In the genomic region with DNA sequence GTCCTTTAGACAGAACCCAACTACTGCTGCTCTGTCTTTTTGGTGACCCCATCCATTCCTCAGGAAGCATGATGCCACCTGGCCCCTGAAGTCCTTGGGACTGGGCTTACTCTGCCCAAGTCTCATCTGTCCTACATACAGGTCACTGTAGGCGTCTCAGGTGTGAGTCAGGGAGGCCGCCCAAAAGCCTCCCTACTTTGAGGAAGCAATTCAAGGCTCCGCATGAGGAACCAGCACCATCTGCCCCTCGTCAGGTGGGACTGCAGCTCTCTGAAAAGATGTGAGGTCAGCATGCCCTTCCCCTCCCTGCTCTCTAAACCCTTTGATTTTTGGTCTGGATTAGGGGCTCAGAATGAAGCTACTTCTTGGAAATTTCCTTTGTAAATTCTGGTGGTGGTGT, we compare ENCODE assay signal across 8 cellular contexts.
DNase-seq lines count a peak whose midpoint lies in the region; ATAC-seq, FAIRE-seq and TF ChIP-seq lines count a peak whose summit lies in the region.

No MANE protein-coding gene starts in this region.

- no peaks in the 10 kb centered on the region for H3K9me3 ChIP-seq in kidney (ENCODE audit: control insufficient read depth in 1 of 2, low read length in 2 of 2)
- H3K9me3 ChIP-seq in left lung: no peaks in the 10 kb centered on the region

- no peak overlapping the region for H3K27ac ChIP-seq in kidney (ENCODE audit: low read depth in 2 of 2, low read length in 2 of 2)
- no peak overlapping the region for H3K27ac ChIP-seq in left lung

- H3K27me3 ChIP-seq in GM06990 (replicated peaks; ENCODE audit: control insufficient read depth, insufficient read depth, low read length): no peaks in the 10 kb centered on the region
- no peaks in the 10 kb centered on the region for H3K27me3 ChIP-seq in left lung

- no peak for FAIRE-seq in kidney (lab: Jason Lieb, UNC)

- TF ChIP-seq CTCF in GM06990 (IDR thresholded peaks at IDR 0.05; ENCODE audit: insufficient read depth, low read length, poor library complexity, severe bottlenecking) (peak; percentile 83), kidney (IDR thresholded peaks at IDR 0.05; ENCODE audit: borderline replicate concordance, extremely low read depth, insufficient read depth) (no peak), left lung (IDR thresholded peaks at IDR 0.05) (no peak)

- ATAC-seq in GM21381 (IDR thresholded peaks at IDR 0.05; ENCODE audit: unreplicated experiment) (peak; percentile 86), GM21737 (IDR thresholded peaks at IDR 0.05; ENCODE audit: unreplicated experiment) (no peak), left lung (no peak)

- H3K4me1 ChIP-seq in kidney (ENCODE audit: control insufficient read depth in 1 of 2, insufficient read depth in 1 of 2, low read depth in 1 of 2, low read length in 2 of 2): no peaks in the 10 kb centered on the region
- H3K4me1 ChIP-seq in left lung: no peaks in the 10 kb centered on the region

- H3K36me3 ChIP-seq in GM06990 (ENCODE audit: control insufficient read depth, insufficient read depth, low read length): no peaks in the 10 kb centered on the region
- H3K36me3 ChIP-seq in kidney (ENCODE audit: control insufficient read depth in 1 of 2, insufficient read depth in 2 of 2, low read length in 2 of 2): no peaks in the 10 kb centered on the region
- H3K36me3 ChIP-seq in left lung: no peaks in the 10 kb centered on the region

- H3K4me3 ChIP-seq in GM06990 (replicated peaks; ENCODE audit: low read depth, low read length): no peak overlapping the region
- H3K4me3 ChIP-seq in Jurkat, Clone E6-1 (ENCODE audit: low read length): no peak overlapping the region
- H3K4me3 ChIP-seq in kidney (ENCODE audit: low read length in 2 of 2): no peak overlapping the region
- H3K4me3 ChIP-seq in left lung: no peak overlapping the region

- DNase-seq in GM06990 (ENCODE audit: extremely low read depth, insufficient read length): no peak
- DNase-seq in Jurkat, Clone E6-1 (ENCODE audit: low read depth, low spot score): peak; percentile 8
- DNase-seq in ecto neural progenitor cell (ENCODE audit: low spot score): peak; percentile 45
- DNase-seq in kidney: no peak
- DNase-seq in NCI-H1105 (lab: John Stamatoyannopoulos, UW): no peak
- no peak for DNase-seq in left lung

- H3K9ac ChIP-seq in kidney (ENCODE audit: low read length in 2 of 2): no peak overlapping the region

- intact Hi-C loops in kidney (cut with DNase I): no loop called here
- intact Hi-C loops in left lung (cut with DNase I): no loop called here

Comparison
In these comparisons a context has a peak if more than half of its experiments do, and no peak if none do; other contexts are left out.
1. DNase-seq: peak in Jurkat, Clone E6-1 (single experiment) and ecto neural progenitor cell (single experiment); none in GM06990 (single experiment), kidney (single experiment), NCI-H1105 (single experiment) and left lung (0 of 2).